16 cellular contexts compared by ENCODE assay signal in genomic region chr7:139631520-139632031, GRCh38.
"Had no signal": no experiment of that assay in that cellular context is flagged by ENCODE, and none has a peak within 500 bp of the region (broad histone marks: within the 10 kb centered on the region; RNA-seq: fewer than 3 reads in every experiment).

No MANE protein-coding gene starts in this region.

- H3K27me3 ChIP-seq: foreskin keratinocyte, hepatocyte, pancreas, tibial nerve, upper lobe of right lung, vagina had no signal

- H3K27me3 Mint-ChIP-seq: progenitor cell of endocrine pancreas; stimulated activated memory B cell treated with anti-CD40 and anti-IgM and Interleukin-4, amounts not matched to agents 10 μg/mL and 1 μg/mL and 100 μg/mL, for 72 hours; stimulated activated naive CD8-positive, alpha-beta T cell treated with anti-CD3 and anti-CD28 coated beads, Interleukin-15, Interleukin-2, amounts not matched to agents 100 ng/mL and 50 ng/mL, for 24 hours had no signal

- H3K9me3 ChIP-seq: pancreas, tibial nerve, upper lobe of right lung, vagina had no signal

- H3K27ac Mint-ChIP-seq: stimulated activated memory B cell treated with anti-CD40 and anti-IgM and Interleukin-4, amounts not matched to agents 10 μg/mL and 1 μg/mL and 100 μg/mL, for 72 hours; stimulated activated naive CD8-positive, alpha-beta T cell treated with anti-CD3 and anti-CD28 coated beads, Interleukin-15, Interleukin-2, amounts not matched to agents 100 ng/mL and 50 ng/mL, for 24 hours had no signal

- H3K4me3 ChIP-seq: hepatocyte, pancreas, smooth muscle cell, tibial nerve, upper lobe of right lung, vagina had no signal

- DNase-seq: dermis blood vessel endothelial cell; foreskin keratinocyte; left colon; occipital lobe; pancreas; right cardiac atrium; stimulated activated CD4-positive, alpha-beta T cell treated with anti-CD3 and anti-CD28 coated beads, Interleukin-2, amount 100 ng/mL, for 48 hours; upper lobe of right lung had no signal

- H3K4me1 ChIP-seq: foreskin keratinocyte, pancreas, tibial nerve, upper lobe of right lung, vagina had no signal

- H3K9me3 Mint-ChIP-seq: nephron; stimulated activated memory B cell treated with anti-CD40 and anti-IgM and Interleukin-4, amounts not matched to agents 10 μg/mL and 1 μg/mL and 100 μg/mL, for 72 hours; stimulated activated naive CD8-positive, alpha-beta T cell treated with anti-CD3 and anti-CD28 coated beads, Interleukin-15, Interleukin-2, amounts not matched to agents 100 ng/mL and 50 ng/mL, for 24 hours had no signal

- H3K27ac ChIP-seq: foreskin keratinocyte, hepatocyte, pancreas, tibial nerve, upper lobe of right lung, vagina had no signal

- H3K4me3 Mint-ChIP-seq: nephron; stimulated activated memory B cell treated with anti-CD40 and anti-IgM and Interleukin-4, amounts not matched to agents 10 μg/mL and 1 μg/mL and 100 μg/mL, for 72 hours; stimulated activated naive CD8-positive, alpha-beta T cell treated with anti-CD3 and anti-CD28 coated beads, Interleukin-15, Interleukin-2, amounts not matched to agents 100 ng/mL and 50 ng/mL, for 24 hours had no signal

- ATAC-seq: foreskin keratinocyte; left colon; pancreas; right cardiac atrium; stimulated activated memory B cell treated with anti-CD40 and anti-IgM and Interleukin-4, amounts not matched to agents 10 μg/mL and 1 μg/mL and 100 μg/mL, for 72 hours; upper lobe of right lung had no signal
